Comparison of ENCODE assay signal across 17 cellular contexts in the genomic region with DNA sequence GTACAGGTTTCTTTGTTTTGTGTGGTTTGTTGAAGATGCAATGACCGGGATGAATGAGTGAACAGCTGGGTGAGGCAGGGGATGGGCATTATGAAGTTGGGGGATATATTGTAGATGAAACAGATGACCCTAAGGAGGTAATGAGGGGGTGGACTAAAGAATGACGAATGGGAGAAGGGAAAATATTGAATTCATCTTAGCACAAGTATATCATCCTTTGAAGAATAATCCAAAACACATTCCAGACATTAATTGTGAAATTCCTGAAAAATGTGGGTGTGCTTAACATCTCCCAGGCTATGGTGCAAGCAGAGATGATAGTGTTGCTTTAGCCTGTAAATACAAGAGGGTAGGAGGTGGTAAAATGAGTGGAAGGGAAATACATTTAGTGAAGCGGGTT. TPM values are rescaled to one million over a fixed set of nuclear protein-coding genes. Genes with fewer than 3 reads are reported as not detected.
DNase-seq lines count a peak whose midpoint lies in the region; ATAC-seq and TF ChIP-seq lines count a peak whose summit lies in the region.
"Had no signal": no experiment of that assay in that cellular context is flagged by ENCODE, and none has a peak within 500 bp of the region (broad histone marks: within the 10 kb centered on the region; RNA-seq: fewer than 3 reads in every experiment).

No MANE protein-coding gene starts in this region.

- H2AFZ ChIP-seq in GM23338 = no peak overlapping the region

- in situ Hi-C loops in gastrocnemius medialis (cut with MboI; ENCODE audit: low sequenced_read_pairs in 4 of 4) = no loop called here

- DNase-seq in GM23338 (ENCODE audit: low spot score) (no peak), amniotic epithelial cell (ENCODE audit: low read depth) (peak; percentile 92), fibroblast of mammary gland (ENCODE audit: low read depth) (peak; percentile 60), gastrocnemius medialis (no peak), foreskin keratinocyte (no peak), suprapubic skin (ENCODE audit: low spot score in 2 of 2) (no peak)
- DNase-seq in activated CD4-positive, alpha-beta T cell treated with anti-CD3 and anti-CD28 coated beads, Interleukin-2, amount 10 ng/mL, durations not matched to agents 7 days and 5 days = no peak
- DNase-seq: activated CD4-positive, alpha-beta T cell treated with anti-CD3 and anti-CD28 coated beads, Interleukin-2, amount 50 U/mL, for 4 hours; activated T-cell treated with anti-CD3 and anti-CD28 coated beads, Interleukin-2, amount 50 U/mL, for 48 hours; amniotic stem cell; DMS79; NCI-H1694 treated with DMSO at 0.1 percent for 48 hours; NCI-H524 treated with DMSO at 0.1 percent for 48 hours had no signal

- POLR2A ChIA-PET in activated CD4-positive, alpha-beta T cell treated with anti-CD3 and anti-CD28 coated beads, Interleukin-2, amount 10 ng/mL, durations not matched to agents 7 days and 5 days (lab: Charles Lee) = no interaction called here

- no peaks in the 10 kb centered on the region for H3K9me3 Mint-ChIP-seq in GM23338
- H3K9me3 Mint-ChIP-seq in activated CD4-positive, alpha-beta T cell treated with anti-CD3 and anti-CD28 coated beads, Interleukin-2, amount 10 ng/mL, durations not matched to agents 7 days and 5 days = no peaks in the 10 kb centered on the region

- intact Hi-C loops in gastrocnemius medialis (cut with DNase I; ENCODE audit: low total_unique reads) = no loop called here

- no peak overlapping the region for H3K27ac Mint-ChIP-seq in GM23338
- H3K27ac Mint-ChIP-seq in activated CD4-positive, alpha-beta T cell treated with anti-CD3 and anti-CD28 coated beads, Interleukin-2, amount 10 ng/mL, durations not matched to agents 7 days and 5 days = no peak overlapping the region

- H3K4me1 ChIP-seq in GM23338 (ENCODE audit: insufficient read depth) = peaks cover 79% of the 10 kb centered on the region
- H3K4me1 ChIP-seq in gastrocnemius medialis = peaks cover 78 to 79% of the 10 kb centered on the region in 2 donors
- H3K4me1 ChIP-seq in foreskin keratinocyte = peaks cover 55% of the 10 kb centered on the region
- peaks cover 72% of the 10 kb centered on the region for H3K4me1 ChIP-seq in suprapubic skin

- TF ChIP-seq CTCF in GM23338 (conservative IDR thresholded peaks at IDR 0.05; ENCODE audit: low read depth in 2 of 2) (no peak), fibroblast of mammary gland (conservative IDR thresholded peaks at IDR 0.05; ENCODE audit: control insufficient read depth, insufficient read depth, low read depth, low read length) (no peak), gastrocnemius medialis (IDR thresholded peaks at IDR 0.05 in 4 of 5, conservative IDR thresholded peaks at IDR 0.05 in 1 of 5) (no peak), foreskin keratinocyte (conservative IDR thresholded peaks at IDR 0.05) (no peak), suprapubic skin (IDR thresholded peaks at IDR 0.05) (no peak)

- H3K79me2 ChIP-seq in GM23338 (replicated peaks; ENCODE audit: insufficient read depth) = peaks cover 100% of the 10 kb centered on the region

- H3F3A ChIP-seq in GM23338 (replicated peaks; ENCODE audit: low read depth) = no peaks in the 10 kb centered on the region

- ATAC-seq in GM23338 (no peak), gastrocnemius medialis (no peak), foreskin keratinocyte (no peak), GM18861 (IDR thresholded peaks at IDR 0.05; ENCODE audit: unreplicated experiment) (no peak)
- ATAC-seq: Right ventricle myocardium inferior had no signal

- H3K9me3 ChIP-seq in gastrocnemius medialis (no peaks in the 10 kb centered on the region), suprapubic skin (no peaks in the 10 kb centered on the region)
- H3K9me3 ChIP-seq: HAP-1 had no signal

- H3K9me2 ChIP-seq in GM23338 (ENCODE audit: insufficient read depth) = no peaks in the 10 kb centered on the region

- peaks cover 79% of the 10 kb centered on the region for H3K4me1 Mint-ChIP-seq in GM23338
- H3K4me1 Mint-ChIP-seq in activated CD4-positive, alpha-beta T cell treated with anti-CD3 and anti-CD28 coated beads, Interleukin-2, amount 10 ng/mL, durations not matched to agents 7 days and 5 days = peaks cover 19% of the 10 kb centered on the region

- no peak overlapping the region for H3K4me3 ChIP-seq in GM23338
- no peak overlapping the region for H3K4me3 ChIP-seq in fibroblast of mammary gland (ENCODE audit: control insufficient read depth, low read depth, low read length)
- no peak overlapping the region for H3K4me3 ChIP-seq in gastrocnemius medialis
- H3K4me3 ChIP-seq in suprapubic skin = no peak overlapping the region
- H3K4me3 ChIP-seq: HAP-1 had no signal

- H3K27me3 Mint-ChIP-seq in GM23338 (ENCODE audit: insufficient read depth, low read depth, poor library complexity) = peaks cover 9% of the 10 kb centered on the region
- peaks cover 35% of the 10 kb centered on the region for H3K27me3 Mint-ChIP-seq in activated CD4-positive, alpha-beta T cell treated with anti-CD3 and anti-CD28 coated beads, Interleukin-2, amount 10 ng/mL, durations not matched to agents 7 days and 5 days

- TF ChIP-seq POLR2A in gastrocnemius medialis (IDR thresholded peaks at IDR 0.05) = no peak
- TF ChIP-seq POLR2A in suprapubic skin (IDR thresholded peaks at IDR 0.05) = no peak

- no peak for TF ChIP-seq EP300 in suprapubic skin (IDR thresholded peaks at IDR 0.05)

- H3K4me2 ChIP-seq in GM23338 = peak overlapping the region; percentile 40; the same call in 1 of the 2 replicates

- H3K36me3 Mint-ChIP-seq in GM23338 (ENCODE audit: low read depth) = no peaks in the 10 kb centered on the region; the same call in 2 of the 3 replicates
- no peaks in the 10 kb centered on the region for H3K36me3 Mint-ChIP-seq in activated CD4-positive, alpha-beta T cell treated with anti-CD3 and anti-CD28 coated beads, Interleukin-2, amount 10 ng/mL, durations not matched to agents 7 days and 5 days (ENCODE audit: low read depth)

- H3K4me3 Mint-ChIP-seq in GM23338 = no peak overlapping the region
- no peak overlapping the region for H3K4me3 Mint-ChIP-seq in activated CD4-positive, alpha-beta T cell treated with anti-CD3 and anti-CD28 coated beads, Interleukin-2, amount 10 ng/mL, durations not matched to agents 7 days and 5 days

- H3K27me3 ChIP-seq in GM23338 (ENCODE audit: insufficient read depth) (0 out of 2 replicates have a peak, but pooled peaks cover 3% of the 10 kb centered on the region), gastrocnemius medialis (no peaks in the 10 kb centered on the region), foreskin keratinocyte (no peaks in the 10 kb centered on the region), suprapubic skin (no peaks in the 10 kb centered on the region)

- peaks cover 29% of the 10 kb centered on the region; the same call in 1 of the 2 replicates for H4K20me1 ChIP-seq in GM23338 (replicated peaks; ENCODE audit: insufficient read depth)

- H3K27ac ChIP-seq in GM23338 (ENCODE audit: low read depth) = 0 out of 2 replicates have a peak overlapping the region, but pooled peaks have one; percentile 15
- H3K27ac ChIP-seq in gastrocnemius medialis = peak overlapping the region in 3 of 4 donors; percentile 31 to 97 (median 85)
- no peak overlapping the region for H3K27ac ChIP-seq in foreskin keratinocyte
- H3K27ac ChIP-seq in suprapubic skin = no peak overlapping the region
- H3K27ac ChIP-seq: HL-60 had no signal

- WGBS in suprapubic skin = 56% methylated on average over 3 of the region's 3 CpGs

- CTCF ChIA-PET in activated CD4-positive, alpha-beta T cell treated with anti-CD3 and anti-CD28 coated beads, Interleukin-2, amount 10 ng/mL, durations not matched to agents 7 days and 5 days (lab: Charles Lee) = interaction anchor here (1.3 kb wide), 1 partner anchor 146 kb away, joined by 3 read pairs; no protein-coding TSS in a partner anchor

- H3K36me3 ChIP-seq in GM23338 (ENCODE audit: insufficient read depth) (no peaks in the 10 kb centered on the region), gastrocnemius medialis (no peaks in the 10 kb centered on the region), suprapubic skin (no peaks in the 10 kb centered on the region)
- H3K36me3 ChIP-seq: HAP-1 had no signal

TF ChIP-seq in GM23338, 12 proteins besides CTCF, POLR2A, EP300 and RAD21 (continues in another document):
- no peak for TF ChIP-seq ZNF114 (CRISPR knock-in tag; IDR thresholded peaks at IDR 0.05)

RNA-seq across cellular contexts. Expression of a gene that starts 5.8 kb away (rescaled TPM):
- total RNA-seq in GM23338 (2014; rRNA removed; shearing (Covaris generic)) = 30.9 and 36.4 TPM in 2 replicates
- polyA plus RNA-seq in GM23338 (2016; fragmentation: Nextera tagmentation; extraction: Ambion mirVana) (10.5 and 11.3 TPM in 2 replicates), foreskin keratinocyte (11.7 and 19.3 TPM in 2 replicates)
- total RNA-seq in gastrocnemius medialis (100 to 1,000 TPM in 2 of 4 donors, 10 to 100 TPM in 2; 93.2 to 194 (median 119) TPM), foreskin keratinocyte (76.8 and 99.4 TPM in 2 replicates), suprapubic skin (100 to 1,000 TPM in 2 of 4 donors, 10 to 100 TPM in 2; 72.6 to 162 (median 112) TPM)
- 1 to 10 TPM; 1.8 to 2.3 TPM for total RNA-seq in activated CD4-positive, alpha-beta T cell treated with anti-CD3 and anti-CD28 coated beads, Interleukin-2, amount 10 ng/mL, durations not matched to agents 7 days and 5 days

Comparison
In these comparisons a context has a peak if more than half of its experiments do, and no peak if none do; other contexts are left out.
1. DNase-seq: peak in amniotic epithelial cell (single experiment) and fibroblast of mammary gland (single experiment); none in GM23338 (single experiment), gastrocnemius medialis (0 of 2), activated CD4-positive, alpha-beta T cell treated with anti-CD3 and anti-CD28 coated beads, Interleukin-2, amount 10 ng/mL, durations not matched to agents 7 days and 5 days (single experiment), foreskin keratinocyte (0 of 2) and suprapubic skin (0 of 2).
2. H3K27ac ChIP-seq: peak in GM23338 (single experiment) and gastrocnemius medialis (3 of 4); none in foreskin keratinocyte (single experiment) and suprapubic skin (single experiment).